ENCODE assay signal across 8 cellular contexts in genomic region chr12:3752096-3752709, GRCh38. TPM values are rescaled to one million over a fixed set of nuclear protein-coding genes. Genes with fewer than 3 reads are reported as not detected.
A peak's percentile ranks its signal among the peaks of the same experiment; 100 is the strongest.
DNase-seq lines count a peak whose midpoint lies in the region; ATAC-seq and TF ChIP-seq lines count a peak whose summit lies in the region.

No MANE protein-coding gene starts in this region.

- H3K4me1 Mint-ChIP-seq in WTC11, result peaks cover 8% of the 10 kb centered on the region
- peaks cover 53% of the 10 kb centered on the region for H3K4me1 Mint-ChIP-seq in stimulated activated naive CD8-positive, alpha-beta T cell treated with anti-CD3 and anti-CD28 coated beads, Interleukin-15, amount 100 ng/mL, for 72 hours

- peak overlapping the region; percentile 55 for H3K4me3 Mint-ChIP-seq in WTC11
- peak overlapping the region; percentile 83 to 86 for H3K4me3 Mint-ChIP-seq in stimulated activated naive CD8-positive, alpha-beta T cell treated with anti-CD3 and anti-CD28 coated beads, Interleukin-15, amount 100 ng/mL, for 72 hours

- no peaks in the 10 kb centered on the region for H3K36me3 Mint-ChIP-seq in WTC11

- no peak overlapping the region for H3K27ac Mint-ChIP-seq in WTC11
- peak overlapping the region; percentile 90 to 98 for H3K27ac Mint-ChIP-seq in stimulated activated naive CD8-positive, alpha-beta T cell treated with anti-CD3 and anti-CD28 coated beads, Interleukin-15, amount 100 ng/mL, for 72 hours

- DNase-seq in CMK (ENCODE audit: low read depth) (peak; percentile 71), GM20000 (ENCODE audit: low spot score) (peak; percentile 87), HS-27A (ENCODE audit: low read depth) (peak; percentile 46), WTC11 (ENCODE audit: low spot score) (no peak), ecto neural progenitor cell (ENCODE audit: low spot score) (peak; percentile 48), myocyte (ENCODE audit: low read depth) (peak; percentile 20), amygdala (lab: John Stamatoyannopoulos, UW) (no peak)
- DNase-seq in stimulated activated naive CD8-positive, alpha-beta T cell treated with anti-CD3 and anti-CD28 coated beads, Interleukin-15, amount 100 ng/mL, for 72 hours, result peak; percentile 60 to 83

- POLR2A ChIA-PET in WTC11 (lab: Charles Lee), result no interaction called here

- H3K27me3 Mint-ChIP-seq in WTC11 (ENCODE audit: low read depth), result peaks cover 29% of the 10 kb centered on the region
- no peaks in the 10 kb centered on the region for H3K27me3 Mint-ChIP-seq in stimulated activated naive CD8-positive, alpha-beta T cell treated with anti-CD3 and anti-CD28 coated beads, Interleukin-15, amount 100 ng/mL, for 72 hours

- no peak for TF ChIP-seq CTCF in GM20000 (IDR thresholded peaks at IDR 0.05; ENCODE audit: extremely low read depth, missing control alignments)
- TF ChIP-seq CTCF in WTC11 (IDR thresholded peaks at IDR 0.05), result no peak

- CTCF ChIA-PET in WTC11 (lab: Charles Lee), result interaction anchor here (0.6 to 1.8 kb wide), 21 partner anchors 8 to 617 kb away, joined by 3 to 9 read pairs (median 4); partner anchors contain the start of gene PRMT8

- ATAC-seq in WTC11, result no peak
- ATAC-seq in stimulated activated naive CD8-positive, alpha-beta T cell treated with anti-CD3 and anti-CD28 coated beads, Interleukin-15, amount 100 ng/mL, for 72 hours, result peak; percentile 86

- H3K9me3 Mint-ChIP-seq in WTC11, result no peaks in the 10 kb centered on the region
- H3K9me3 Mint-ChIP-seq in stimulated activated naive CD8-positive, alpha-beta T cell treated with anti-CD3 and anti-CD28 coated beads, Interleukin-15, amount 100 ng/mL, for 72 hours, result no peaks in the 10 kb centered on the region

TF ChIP-seq in WTC11, 78 proteins besides CTCF, POLR2A, EP300 and RAD21:
- TF ChIP-seq ZNF121 (CRISPR knock-in tag; IDR thresholded peaks at IDR 0.05) (no peak), FOXP4 (CRISPR knock-in tag; IDR thresholded peaks at IDR 0.05) (no peak), ZMAT4 (CRISPR knock-in tag; IDR thresholded peaks at IDR 0.05) (no peak), ZBTB21 (CRISPR knock-in tag; IDR thresholded peaks at IDR 0.05; ENCODE audit: borderline replicate concordance) (no peak)

RNA-seq across cellular contexts. Expression of gene CRACR2A, which starts 0.7 kb away (rescaled TPM):
- 2.4 to 2.6 TPM (median 2.5 TPM) in 3 replicates for total RNA-seq in WTC11 (2021)
- total RNA-seq in myocyte, result 2.5 and 3.0 TPM in 2 replicates
- polyA plus RNA-seq in myocyte (2012), result 0.73 TPM

Comparison
In these comparisons a context has a peak if more than half of its experiments do, and no peak if none do; other contexts are left out.
1. DNase-seq: peak in CMK (single experiment), GM20000 (single experiment), HS-27A (single experiment), ecto neural progenitor cell (single experiment), myocyte (single experiment) and stimulated activated naive CD8-positive, alpha-beta T cell treated with anti-CD3 and anti-CD28 coated beads, Interleukin-15, amount 100 ng/mL, for 72 hours (2 of 2); none in WTC11 (single experiment) and amygdala (0 of 56).